Comparison of ENCODE assay signal across 15 cellular contexts in the genomic region with DNA sequence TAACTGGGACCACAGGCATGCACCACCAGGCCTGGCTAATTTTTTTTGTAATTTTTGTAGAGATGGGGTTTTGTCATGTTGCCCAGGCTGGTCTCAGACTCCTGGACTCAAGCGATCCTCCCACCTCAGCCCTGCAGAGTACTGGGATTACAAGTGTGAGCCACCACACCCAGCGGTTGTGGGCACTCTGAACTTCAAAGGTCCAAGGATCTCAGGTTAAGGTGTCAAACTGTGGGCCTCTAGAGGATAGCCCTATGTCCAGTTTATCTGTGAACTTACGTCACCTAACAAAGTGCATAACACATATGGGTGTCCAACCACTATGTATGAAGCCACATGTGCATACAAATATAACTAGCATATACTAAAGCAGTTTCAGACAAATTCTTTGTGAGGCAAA. TPM values are rescaled to one million over a fixed set of nuclear protein-coding genes. Genes with fewer than 3 reads are reported as not detected.
A peak's percentile ranks its signal among the peaks of the same experiment; 100 is the strongest.
DNase-seq lines count a peak whose midpoint lies in the region; ATAC-seq and TF ChIP-seq lines count a peak whose summit lies in the region.
"Had no signal": no experiment of that assay in that cellular context is flagged by ENCODE, and none has a peak within 500 bp of the region (broad histone marks: within the 10 kb centered on the region; RNA-seq: fewer than 3 reads in every experiment).

No MANE protein-coding gene starts in this region.

- H3K27me3 Mint-ChIP-seq in activated T-helper 17 cell treated with anti-CD3 and anti-CD28 coated beads, Interleukin-2, amount 50 U/mL, for 72 hours, result no peaks in the 10 kb centered on the region
- H3K27me3 Mint-ChIP-seq in memory B cell (no peaks in the 10 kb centered on the region), nephron progenitor cell (ENCODE audit: low read depth, poor library complexity) (peaks cover 21% of the 10 kb centered on the region)

- peak overlapping the region; percentile 87 for H3K4me3 Mint-ChIP-seq in activated T-helper 17 cell treated with anti-CD3 and anti-CD28 coated beads, Interleukin-2, amount 50 U/mL, for 72 hours
- no peak overlapping the region for H3K4me3 Mint-ChIP-seq in memory B cell
- no peak overlapping the region for H3K4me3 Mint-ChIP-seq in nephron progenitor cell

- H3K9me3 Mint-ChIP-seq in activated T-helper 17 cell treated with anti-CD3 and anti-CD28 coated beads, Interleukin-2, amount 50 U/mL, for 72 hours, result no peaks in the 10 kb centered on the region
- H3K9me3 Mint-ChIP-seq in memory B cell, result no peaks in the 10 kb centered on the region
- peaks cover 1% of the 10 kb centered on the region for H3K9me3 Mint-ChIP-seq in nephron progenitor cell

- H3K27ac Mint-ChIP-seq in activated T-helper 17 cell treated with anti-CD3 and anti-CD28 coated beads, Interleukin-2, amount 50 U/mL, for 72 hours, result peak overlapping the region; percentile 73
- H3K27ac Mint-ChIP-seq in memory B cell (peak overlapping the region; percentile 48), nephron progenitor cell (no peak overlapping the region)

- peaks cover 41% of the 10 kb centered on the region for H3K4me1 Mint-ChIP-seq in activated T-helper 17 cell treated with anti-CD3 and anti-CD28 coated beads, Interleukin-2, amount 50 U/mL, for 72 hours
- H3K4me1 Mint-ChIP-seq in memory B cell (peaks cover 31% of the 10 kb centered on the region), nephron progenitor cell (no peaks in the 10 kb centered on the region)

- ATAC-seq in activated T-helper 17 cell treated with anti-CD3 and anti-CD28 coated beads, Interleukin-2, amount 50 U/mL, for 72 hours (replicated peaks), result peak; percentile 19
- ATAC-seq in memory B cell (ENCODE audit: low read depth) (no peak), GM21786 (IDR thresholded peaks at IDR 0.05; ENCODE audit: unreplicated experiment) (no peak)
- ATAC-seq: PC-3, SK-N-SH treated with all-trans-retinoic acid at 6 μM for 48 hours had no signal

- DNase-seq in stimulated activated CD4-positive, alpha-beta T cell treated with anti-CD3 and anti-CD28 coated beads, Interleukin-4, amount 100 ng/mL, for 24 hours, result peak; percentile 5
- DNase-seq in stimulated activated CD4-positive, alpha-beta T cell treated with anti-CD3 and anti-CD28 coated beads, Interleukin-4, amount 100 ng/mL, for 4 hours, result no peak
- DNase-seq in memory B cell (ENCODE audit: low spot score in 2 of 2) (no peak), hypothalamus (lab: John Stamatoyannopoulos, UW) (no peak), nephron progenitor cell (no peak)
- no peak for DNase-seq in stimulated activated CD4-positive, alpha-beta T cell treated with anti-CD3 and anti-CD28 coated beads, Interleukin-15, amount 100 ng/mL, for 24 hours
- DNase-seq: BE2C; DMS53; GOT3; NCI-H510A; PC-3; stimulated activated CD4-positive, alpha-beta T cell treated with anti-CD3 and anti-CD28 coated beads, Interleukin-2, amount 100 ng/mL, for 48 hours had no signal

- peaks cover 30% of the 10 kb centered on the region for H3K36me3 Mint-ChIP-seq in activated T-helper 17 cell treated with anti-CD3 and anti-CD28 coated beads, Interleukin-2, amount 50 U/mL, for 72 hours (ENCODE audit: low read depth)
- H3K36me3 Mint-ChIP-seq in memory B cell (peaks cover 2% of the 10 kb centered on the region), nephron progenitor cell (ENCODE audit: low read depth) (no peaks in the 10 kb centered on the region)

- TF ChIP-seq CTCF in nephron progenitor cell (IDR thresholded peaks at IDR 0.05), result no peak

RNA-seq across cellular contexts. Expression of a gene that starts 3.2 kb away (rescaled TPM):
- total RNA-seq in activated T-helper 17 cell treated with anti-CD3 and anti-CD28 coated beads, Interleukin-2, amount 50 U/mL, for 72 hours, result 1,000 to 10,000 TPM; 1,342 to 1,348 TPM
- total RNA-seq: PC-3 had no signal

RNA-seq across cellular contexts. Expression of a gene that starts 23.4 kb away (rescaled TPM):
- 100 to 1,000 TPM; 157 to 253 TPM for total RNA-seq in activated T-helper 17 cell treated with anti-CD3 and anti-CD28 coated beads, Interleukin-2, amount 50 U/mL, for 72 hours
